In genomic region chr7:152590481-152590880, GRCh38 we compare ENCODE assay signal across 27 cellular contexts.
"Had no signal": no experiment of that assay in that cellular context is flagged by ENCODE, and none has a peak within 500 bp of the region (broad histone marks: within the 10 kb centered on the region; RNA-seq: fewer than 3 reads in every experiment).

No MANE protein-coding gene starts in this region.

- ATAC-seq: activated CD4-positive, alpha-beta T cell treated with anti-CD3 and anti-CD28 coated beads for 36 hours; activated CD8-positive, alpha-beta T cell treated with anti-CD3 and anti-CD28 coated beads, Interleukin-2, amount 10 ng/mL, durations not matched to agents 7 days and 5 days; activated naive CD8-positive, alpha-beta T cell treated with anti-CD3 and anti-CD28 coated beads, Interleukin-2, amount 50 U/mL, for 24 hours had no signal

- H3K27ac ChIP-seq: ascending aorta, cardiac muscle cell, VCaP had no signal

- H3K4me1 ChIP-seq: ascending aorta had no signal

- DNase-seq: activated B cell treated with CpG ODN at 0.5 μM for 24 hours; activated CD4-positive, alpha-beta memory T cell treated with anti-CD3 and anti-CD28 coated beads, Interleukin-2, amount 10 ng/mL, durations not matched to agents 7 days and 5 days; activated CD4-positive, alpha-beta T cell treated with anti-CD3 and anti-CD28 coated beads for 1 hour; activated CD4-positive, alpha-beta T cell treated with anti-CD3 and anti-CD28 coated beads for 36 hours; activated CD4-positive, alpha-beta T cell treated with anti-CD3 and anti-CD28 coated beads for 48 hours; activated CD4-positive, alpha-beta T cell treated with anti-CD3 and anti-CD28 coated beads, Interleukin-2, amount 10 ng/mL, durations not matched to agents 7 days and 5 days; activated CD4-positive, alpha-beta T cell treated with anti-CD3 and anti-CD28 coated beads, Interleukin-2, amount 50 U/mL, for 48 hours; activated CD8-positive, alpha-beta memory T cell treated with anti-CD3 and anti-CD28 coated beads, Interleukin-2, amount 50 U/mL, for 4 hours; activated CD8-positive, alpha-beta T cell treated with anti-CD3 and anti-CD28 coated beads, Interleukin-2, amount 10 ng/mL, durations not matched to agents 7 days and 5 days; activated effector memory CD4-positive, alpha-beta T cell treated with Interleukin-2 at 50 U/mL for 16 hours; activated gamma-delta T cell; activated naive CD4-positive, alpha-beta T cell treated with anti-CD3 and anti-CD28 coated beads, Interleukin-2, amount 10 ng/mL, durations not matched to agents 7 days and 5 days; activated naive CD4-positive, alpha-beta T cell treated with Interleukin-2 at 50 U/mL for 16 hours; activated naive CD8-positive, alpha-beta T cell treated with anti-CD3 and anti-CD28 coated beads, Interleukin-2, amount 10 ng/mL, durations not matched to agents 7 days and 5 days; activated naive CD8-positive, alpha-beta T cell treated with anti-CD3 and anti-CD28 coated beads, Interleukin-2, amount 50 U/mL, for 24 hours; activated T-cell treated with anti-CD3 and anti-CD28 coated beads, Interleukin-2, amount 50 U/mL, for 24 hours; activated T-cell treated with anti-CD3 and anti-CD28 coated beads, Interleukin-2, amount 50 U/mL, for 48 hours; amygdala; anterior cingulate cortex; caudate nucleus; cerebellar nuclear complex; T-helper 1 cell; T-helper 2 cell; T-helper 9 cell had no signal

- H3K9me3 ChIP-seq: ascending aorta had no signal

- H3K4me3 ChIP-seq: ascending aorta, cardiac muscle cell had no signal

- H3K36me3 ChIP-seq: ascending aorta, cardiac muscle cell had no signal

- H3K27me3 ChIP-seq: ascending aorta, cardiac muscle cell had no signal
